19 cellular contexts compared by ENCODE assay signal in genomic region chr6:45864651-45865050, GRCh38.
"Had no signal": no experiment of that assay in that cellular context is flagged by ENCODE, and none has a peak within 500 bp of the region (broad histone marks: within the 10 kb centered on the region; RNA-seq: fewer than 3 reads in every experiment).

No MANE protein-coding gene starts in this region.

- H3K27me3 ChIP-seq: adrenal gland, body of pancreas, neutrophil, right lobe of liver, tibial nerve had no signal

- H3K27ac ChIP-seq: adrenal gland, body of pancreas, esophagus squamous epithelium, neutrophil, right lobe of liver, tibial nerve had no signal

- H3K36me3 ChIP-seq: adrenal gland, esophagus squamous epithelium, neutrophil, right lobe of liver, tibial nerve had no signal

- DNase-seq: activated CD4-positive, alpha-beta memory T cell treated with anti-CD3 and anti-CD28 coated beads, Interleukin-2, amount 10 ng/mL, durations not matched to agents 7 days and 5 days; activated CD4-positive, alpha-beta T cell treated with anti-CD3 and anti-CD28 coated beads for 1 hour; activated CD4-positive, alpha-beta T cell treated with anti-CD3 and anti-CD28 coated beads, Interleukin-2, amount 10 ng/mL, durations not matched to agents 7 days and 5 days; activated naive CD4-positive, alpha-beta T cell; activated T-cell treated with anti-CD3 and anti-CD28 coated beads, Interleukin-2, amount 50 U/mL, for 48 hours; adrenal gland; aorta; body of pancreas; central memory CD4-positive, alpha-beta T cell; esophagus squamous epithelium; left ventricle myocardium superior; naive B cell; nephron progenitor cell; right lobe of liver; stimulated activated CD4-positive, alpha-beta T cell treated with anti-CD3 and anti-CD28 coated beads, Interleukin-2, amount 100 ng/mL, for 48 hours; stimulated activated naive CD4-positive, alpha-beta T cell treated with Interleukin-2 at 50 U/mL for 16 hours; T-helper 17 cell had no signal

- H3K4me3 ChIP-seq: adrenal gland, body of pancreas, esophagus squamous epithelium, right lobe of liver, tibial nerve had no signal
